In the genomic region with DNA sequence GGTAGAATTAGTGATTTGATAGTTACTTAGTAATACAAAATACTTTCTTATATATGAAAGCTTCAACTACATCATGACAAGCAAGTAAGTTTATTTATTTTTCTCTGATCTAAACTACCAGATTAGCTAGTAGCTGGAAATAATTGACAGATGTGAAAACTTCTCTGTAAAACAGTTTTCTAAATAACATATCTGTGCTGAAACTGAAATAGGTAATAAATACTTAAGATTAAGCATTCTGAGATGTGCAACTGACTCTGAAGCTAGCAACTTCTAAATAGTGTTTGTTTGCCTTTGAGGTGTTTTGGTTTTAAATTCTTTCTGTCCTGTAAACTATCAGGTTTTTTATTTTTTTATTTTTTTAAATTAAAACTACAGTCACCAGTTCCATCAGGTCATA, we compare ENCODE assay signal across 23 cellular contexts. TPM values are rescaled to one million over a fixed set of nuclear protein-coding genes. Genes with fewer than 3 reads are reported as not detected.
A peak's percentile ranks its signal among the peaks of the same experiment; 100 is the strongest.
DNase-seq lines count a peak whose midpoint lies in the region; ATAC-seq and TF ChIP-seq lines count a peak whose summit lies in the region.
"Had no signal": no experiment of that assay in that cellular context is flagged by ENCODE, and none has a peak within 500 bp of the region (broad histone marks: within the 10 kb centered on the region; RNA-seq: fewer than 3 reads in every experiment).

No MANE protein-coding gene starts in this region.

- POLR2A ChIA-PET in A673 (lab: Charles Lee; ENCODE audit: low non-redundant PET) = no interaction called here

- ATAC-seq in GM18508 (IDR thresholded peaks at IDR 0.05; ENCODE audit: insufficient read depth, unreplicated experiment) = peak; percentile 55
- ATAC-seq in GM21423 (IDR thresholded peaks at IDR 0.05; ENCODE audit: unreplicated experiment) = peak; percentile 59
- ATAC-seq in HG02973 (IDR thresholded peaks at IDR 0.05; ENCODE audit: unreplicated experiment) = peak; percentile 56
- ATAC-seq in HG03354 (IDR thresholded peaks at IDR 0.05; ENCODE audit: poor library complexity, severe bottlenecking, unreplicated experiment) = peak; percentile 89
- ATAC-seq in HG03565 (IDR thresholded peaks at IDR 0.05; ENCODE audit: unreplicated experiment) = no peak
- ATAC-seq: A549; CD8-positive, alpha-beta T cell; GM12878; GM23338 had no signal

- no peak overlapping the region for H3K4me3 ChIP-seq in A673 (ENCODE audit: low read depth, low read length, poor library complexity, severe bottlenecking)
- H3K4me3 ChIP-seq: A549; BLaER1 treated with 17β-estradiol and CSF1 and Interleukin-3, amounts not matched to agents 10 nM and 100 nM; GM12878; GM23338 had no signal

- no peak overlapping the region for H3K27ac ChIP-seq in A673 (ENCODE audit: low read depth, low read length, poor library complexity, severe bottlenecking)
- H3K27ac ChIP-seq: 22Rv1; A549; BLaER1 treated with 17β-estradiol and CSF1 and Interleukin-3, amounts not matched to agents 10 nM and 100 nM had no signal

- H3K4me1 ChIP-seq in A673 (ENCODE audit: insufficient read depth, low read length, poor library complexity, severe bottlenecking) = no peaks in the 10 kb centered on the region
- H3K4me1 ChIP-seq: A549; BLaER1 treated with 17β-estradiol and CSF1 and Interleukin-3, amounts not matched to agents 10 nM and 100 nM had no signal

- TF ChIP-seq CTCF in A673 (conservative IDR thresholded peaks at IDR 0.05; ENCODE audit: low read depth, low read length) = no peak

- no TSS peak for BruUV-seq in A673 (replicated peaks; lab: Mats Ljungman, UMichigan)

- CTCF ChIA-PET in A673 (lab: Charles Lee) = no interaction called here

- peaks cover 18% of the 10 kb centered on the region for H3K27me3 ChIP-seq in A673 (replicated peaks; ENCODE audit: insufficient read depth, low read depth, low read length, poor library complexity)
- H3K27me3 ChIP-seq: BLaER1 treated with 17β-estradiol and CSF1 and Interleukin-3, amounts not matched to agents 10 nM and 100 nM had no signal

- no peaks in the 10 kb centered on the region for H3K36me3 ChIP-seq in A673 (ENCODE audit: insufficient read depth, low read length, poor library complexity, severe bottlenecking)
- H3K36me3 ChIP-seq: BLaER1 treated with 17β-estradiol and CSF1 and Interleukin-3, amounts not matched to agents 10 nM and 100 nM had no signal

- no peak for DNase-seq in activated naive CD4-positive, alpha-beta T cell (lab: John Stamatoyannopoulos, UW)
- DNase-seq in A673 (ENCODE audit: low spot score) = no peak
- DNase-seq in OCI-M2 (lab: John Stamatoyannopoulos, UW; ENCODE audit: unreplicated experiment) = no peak
- DNase-seq: CD8-positive, alpha-beta T cell; DMS 273 treated with DMSO at 0.1 percent for 48 hours; DMS53; DND-41; EL; HCEC 1CT; Karpas-422; KBM-7 had no signal

- no peaks in the 10 kb centered on the region for H3K9me3 ChIP-seq in A673 (ENCODE audit: low read depth, low read length, poor library complexity, severe bottlenecking)
- H3K9me3 ChIP-seq: A549; BLaER1 treated with 17β-estradiol and CSF1 and Interleukin-3, amounts not matched to agents 10 nM and 100 nM had no signal

- intact Hi-C loops in A673 (cut with micrococcal nuclease; ENCODE audit: unreplicated experiment) = no loop called here

RNA-seq across cellular contexts. Expression of gene LHX8, which starts 18.5 kb away (rescaled TPM):
- not detected in 2 replicates for total RNA-seq in A673 (2021)
- total RNA-seq: B cell; CD8-positive, alpha-beta T cell; G401; GM12878 had no signal
